In the genomic region with DNA sequence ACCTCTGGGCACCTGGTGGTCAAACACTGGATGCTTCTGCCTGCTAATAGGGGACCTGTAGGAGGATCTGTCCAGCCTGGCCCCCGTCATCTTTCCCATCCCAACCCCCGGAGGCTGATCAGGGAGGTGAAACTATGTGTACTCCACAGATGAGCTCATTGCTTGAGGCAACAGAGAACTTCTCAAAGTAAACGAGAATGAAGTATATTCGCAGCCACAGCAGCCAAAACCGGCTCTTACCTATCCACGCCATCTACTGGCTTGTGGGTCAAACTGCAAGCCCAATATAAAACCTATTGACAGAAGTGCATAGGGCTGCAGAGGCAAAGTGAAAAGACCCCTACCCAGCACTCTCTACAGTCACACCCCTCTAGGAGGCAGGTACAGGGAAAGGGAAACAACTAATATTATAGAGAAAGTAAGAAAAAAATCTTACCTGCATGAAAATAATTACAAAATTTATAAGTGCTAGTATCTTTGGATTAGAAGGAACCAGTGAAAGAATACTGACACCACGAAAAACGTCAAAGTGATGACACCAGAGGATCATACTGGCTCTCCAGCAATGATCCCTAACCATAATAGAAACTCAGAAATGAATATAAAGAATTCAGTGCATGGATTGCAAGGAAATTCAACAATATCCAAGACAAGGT, we compare ENCODE assay signal across 8 cellular contexts.
DNase-seq lines count a peak whose midpoint lies in the region; ATAC-seq and TF ChIP-seq lines count a peak whose summit lies in the region.

No MANE protein-coding gene starts in this region.

- no peak overlapping the region for H3K4me3 ChIP-seq in OCI-LY1 (ENCODE audit: low read depth, low read length, poor library complexity, severe bottlenecking)
- no peak overlapping the region for H3K4me3 ChIP-seq in coronary artery

- H3K4me1 ChIP-seq in OCI-LY1 (ENCODE audit: insufficient read depth, low read length, severe bottlenecking): no peaks in the 10 kb centered on the region

- H3K79me2 ChIP-seq in OCI-LY1 (ENCODE audit: insufficient read depth, low read length): no peaks in the 10 kb centered on the region

- H3K27ac ChIP-seq in OCI-LY1 (ENCODE audit: low read depth, low read length, poor library complexity, severe bottlenecking): no peak overlapping the region
- H3K27ac ChIP-seq in coronary artery: no peak overlapping the region

- no peaks in the 10 kb centered on the region for H4K20me1 ChIP-seq in OCI-LY1 (ENCODE audit: insufficient read depth, low read length)

- no peaks in the 10 kb centered on the region for H3K27me3 ChIP-seq in OCI-LY1 (ENCODE audit: insufficient read depth, low read length)

- ATAC-seq in GM21825 (IDR thresholded peaks at IDR 0.05; ENCODE audit: unreplicated experiment): peak; percentile 89

- H3K9me2 ChIP-seq in OCI-LY1 (ENCODE audit: low read depth, low read length): no peaks in the 10 kb centered on the region

- peak; percentile 97 for TF ChIP-seq CTCF in OCI-LY1 (IDR thresholded peaks at IDR 0.05; ENCODE audit: low read length)
- TF ChIP-seq CTCF in coronary artery (IDR thresholded peaks at IDR 0.05): peak; percentile 46

- H3K36me3 ChIP-seq in OCI-LY1 (ENCODE audit: insufficient read depth, low read length): no peaks in the 10 kb centered on the region

- H3K4me2 ChIP-seq in OCI-LY1 (ENCODE audit: low read length): no peak overlapping the region

- H3F3A ChIP-seq in OCI-LY1 (ENCODE audit: insufficient read depth, low read length): no peaks in the 10 kb centered on the region

- no peaks in the 10 kb centered on the region for H3K9me3 ChIP-seq in OCI-LY1 (ENCODE audit: low read length)

- no peak overlapping the region for H2AFZ ChIP-seq in OCI-LY1 (ENCODE audit: low read length)

- H3K9ac ChIP-seq in OCI-LY1 (ENCODE audit: low read length): no peak overlapping the region

- DNase-seq in SIG-M5 treated with dmso at 0.1 percent for 504 hours (lab: John Stamatoyannopoulos, UW; ENCODE audit: unreplicated experiment): peak; percentile 69
- no peak for DNase-seq in SIG-M5 (lab: John Stamatoyannopoulos, UW)
- DNase-seq in HT1080 (ENCODE audit: low read depth): peak; percentile 48
- DNase-seq in coronary artery (ENCODE audit: low spot score): no peak
- DNase-seq in myocyte (ENCODE audit: low read depth): peak; percentile 7
- DNase-seq in NCI-H2107 (lab: John Stamatoyannopoulos, UW): no peak

Comparison
In these comparisons a context has a peak if more than half of its experiments do, and no peak if none do; other contexts are left out.
1. DNase-seq: peak in SIG-M5 treated with dmso at 0.1 percent for 504 hours (single experiment), HT1080 (single experiment) and myocyte (single experiment); none in SIG-M5 (single experiment), coronary artery (single experiment) and NCI-H2107 (single experiment).